In genomic region chr2:45649855-45650806, GRCh38 we compare ENCODE assay signal across 9 cellular contexts. TPM values are rescaled to one million over a fixed set of nuclear protein-coding genes. Genes with fewer than 3 reads are reported as not detected.
DNase-seq lines count a peak whose midpoint lies in the region; ATAC-seq, FAIRE-seq and TF ChIP-seq lines count a peak whose summit lies in the region.
"Had no signal": no experiment of that assay in that cellular context is flagged by ENCODE, and none has a peak within 500 bp of the region (broad histone marks: within the 10 kb centered on the region; RNA-seq: fewer than 3 reads in every experiment).

No MANE protein-coding gene starts in this region.

- peaks cover 36% of the 10 kb centered on the region for H3K4me1 Mint-ChIP-seq in CD8-positive, alpha-beta T cell (ENCODE audit: low read depth)
- H3K4me1 Mint-ChIP-seq in T-helper 1 cell treated with Interleukin-12 subunit alpha and Interleukin-12 subunit beta and Interleukin-4 antibody, amounts not matched to agents 30 μg/mL and 1 μg/mL, for 36 hours (ENCODE audit: low read depth) = peaks cover 27% of the 10 kb centered on the region
- H3K4me1 Mint-ChIP-seq in astrocyte (ENCODE audit: low read depth, unreplicated experiment) = peaks cover 19% of the 10 kb centered on the region

- DNase-seq in CD8-positive, alpha-beta T cell = peak; percentile 20 to 77 (median 58)
- DNase-seq in HPDE6-E6E7 (ENCODE audit: extremely low spot score) (peak; percentile 44), astrocyte (ENCODE audit: low read depth) (peak; percentile 38), hippocampal formation (lab: John Stamatoyannopoulos, UW) (peak; percentile 58 to 71), retinal pigment epithelial cell (ENCODE audit: low read depth) (no peak), RCC 7860 (ENCODE audit: low spot score) (no peak)

- H3K9me3 ChIP-seq in CD8-positive, alpha-beta T cell (ENCODE audit: low read length) = no peaks in the 10 kb centered on the region
- H3K9me3 ChIP-seq in astrocyte (ENCODE audit: insufficient read depth, low read depth, low read length) = no peaks in the 10 kb centered on the region

- no peaks in the 10 kb centered on the region for H3K9me3 Mint-ChIP-seq in CD8-positive, alpha-beta T cell
- no peaks in the 10 kb centered on the region for H3K9me3 Mint-ChIP-seq in T-helper 1 cell treated with Interleukin-12 subunit alpha and Interleukin-12 subunit beta and Interleukin-4 antibody, amounts not matched to agents 30 μg/mL and 1 μg/mL, for 36 hours
- H3K9me3 Mint-ChIP-seq in astrocyte (ENCODE audit: unreplicated experiment) = no peaks in the 10 kb centered on the region

- no peaks in the 10 kb centered on the region for H3K27me3 Mint-ChIP-seq in CD8-positive, alpha-beta T cell (ENCODE audit: low read depth)
- H3K27me3 Mint-ChIP-seq in T-helper 1 cell treated with Interleukin-12 subunit alpha and Interleukin-12 subunit beta and Interleukin-4 antibody, amounts not matched to agents 30 μg/mL and 1 μg/mL, for 36 hours (ENCODE audit: low read depth) = peaks cover 41% of the 10 kb centered on the region
- peaks cover 20% of the 10 kb centered on the region for H3K27me3 Mint-ChIP-seq in astrocyte (ENCODE audit: low read depth, unreplicated experiment)

- peaks cover 33% of the 10 kb centered on the region for H4K20me1 ChIP-seq in astrocyte (ENCODE audit: insufficient read depth, low read length)

- peak overlapping the region; percentile 82 for H3K9ac ChIP-seq in astrocyte (ENCODE audit: low read length)

- FAIRE-seq in astrocyte (lab: Jason Lieb, UNC) (no peak), RCC 7860 (lab: Jason Lieb, UNC) (no peak)
- FAIRE-seq: colon had no signal

- H3K4me1 ChIP-seq in CD8-positive, alpha-beta T cell (ENCODE audit: insufficient read depth, low read length) = peaks cover 15% of the 10 kb centered on the region
- peaks cover 20% of the 10 kb centered on the region for H3K4me1 ChIP-seq in astrocyte (ENCODE audit: insufficient read depth, low read length)

- no peak for TF ChIP-seq CTCF in CD8-positive, alpha-beta T cell (IDR thresholded peaks at IDR 0.05)
- TF ChIP-seq CTCF in astrocyte (IDR thresholded peaks at IDR 0.05; ENCODE audit: insufficient read depth, low read depth, low read length) (no peak), retinal pigment epithelial cell (conservative IDR thresholded peaks at IDR 0.05; ENCODE audit: low read depth, low read length) (no peak)

- peak overlapping the region; percentile 90 for H2AFZ ChIP-seq in astrocyte (ENCODE audit: low read depth, low read length)

- POLR2A ChIA-PET in CD8-positive, alpha-beta T cell (lab: Charles Lee) = interaction anchor here (0.7 to 1.6 kb wide), 5 partner anchors 38 to 130 kb away, joined by 3 to 8 read pairs (median 3); no protein-coding TSS in a partner anchor

- no peaks in the 10 kb centered on the region for H3K36me3 ChIP-seq in CD8-positive, alpha-beta T cell (ENCODE audit: insufficient read depth, low read length)
- H3K36me3 ChIP-seq in astrocyte (ENCODE audit: insufficient read depth, low read length) = no peaks in the 10 kb centered on the region

- peak overlapping the region; percentile 96 for H3K4me3 Mint-ChIP-seq in CD8-positive, alpha-beta T cell
- H3K4me3 Mint-ChIP-seq in T-helper 1 cell treated with Interleukin-12 subunit alpha and Interleukin-12 subunit beta and Interleukin-4 antibody, amounts not matched to agents 30 μg/mL and 1 μg/mL, for 36 hours = peak overlapping the region; percentile 99
- H3K4me3 Mint-ChIP-seq in astrocyte (ENCODE audit: unreplicated experiment) = peak overlapping the region; percentile 88

- peaks cover 9% of the 10 kb centered on the region for H3K36me3 Mint-ChIP-seq in CD8-positive, alpha-beta T cell
- H3K36me3 Mint-ChIP-seq in T-helper 1 cell treated with Interleukin-12 subunit alpha and Interleukin-12 subunit beta and Interleukin-4 antibody, amounts not matched to agents 30 μg/mL and 1 μg/mL, for 36 hours (ENCODE audit: low read depth) = peaks cover 8% of the 10 kb centered on the region
- no peaks in the 10 kb centered on the region for H3K36me3 Mint-ChIP-seq in astrocyte (ENCODE audit: low read depth, unreplicated experiment)

- H3K27me3 ChIP-seq in CD8-positive, alpha-beta T cell (ENCODE audit: insufficient read depth, low read length) = no peaks in the 10 kb centered on the region
- no peaks in the 10 kb centered on the region for H3K27me3 ChIP-seq in astrocyte (ENCODE audit: insufficient read depth, low read length)

- intact Hi-C loops in CD8-positive, alpha-beta T cell (cut with DNase I, micrococcal nuclease) = loop anchor here (2.0 to 10.0 kb wide), 8 partner anchors 39 to 1655 kb away; partner anchors contain the start of genes CAMKMT (in 1 of the 2), EPAS1 (in 1 of the 2), LRPPRC (in 1 of the 2) and MCFD2 (in 1 of the 2)

- peak overlapping the region; percentile 88 for H3K27ac Mint-ChIP-seq in CD8-positive, alpha-beta T cell
- peak overlapping the region; percentile 82 for H3K27ac Mint-ChIP-seq in T-helper 1 cell treated with Interleukin-12 subunit alpha and Interleukin-12 subunit beta and Interleukin-4 antibody, amounts not matched to agents 30 μg/mL and 1 μg/mL, for 36 hours
- no peak overlapping the region for H3K27ac Mint-ChIP-seq in astrocyte (ENCODE audit: unreplicated experiment)

- H3K79me2 ChIP-seq in astrocyte (ENCODE audit: insufficient read depth, low read length) = peaks cover 24% of the 10 kb centered on the region

- peak; percentile 11 for ATAC-seq in CD8-positive, alpha-beta T cell
- peak; percentile 18 for ATAC-seq in GM19452 (IDR thresholded peaks at IDR 0.05; ENCODE audit: unreplicated experiment)

- H3K4me2 ChIP-seq in astrocyte (ENCODE audit: low read length) = peak overlapping the region; percentile 95

- H3K4me3 ChIP-seq in CD8-positive, alpha-beta T cell (ENCODE audit: low read depth, low read length) = peak overlapping the region; percentile 83
- peak overlapping the region; percentile 92 for H3K4me3 ChIP-seq in astrocyte (ENCODE audit: insufficient read depth, low read depth, low read length)
- H3K4me3 ChIP-seq in retinal pigment epithelial cell (ENCODE audit: low read length) = peak overlapping the region; percentile 78

- CTCF ChIA-PET in CD8-positive, alpha-beta T cell (lab: Charles Lee) = interaction anchor here (0.8 to 2.3 kb wide), 4 partner anchors 9 to 131 kb away, joined by 4 to 14 read pairs (median 6); no protein-coding TSS in a partner anchor

- H3K27ac ChIP-seq in CD8-positive, alpha-beta T cell (ENCODE audit: low read depth, low read length) = peak overlapping the region; percentile 74
- H3K27ac ChIP-seq in astrocyte (ENCODE audit: low read depth, low read length) = peak overlapping the region; percentile 71

RNA-seq across cellular contexts. Expression of gene PRKCE, which starts 1.3 kb away (rescaled TPM):
- total RNA-seq in CD8-positive, alpha-beta T cell = 10 to 100 TPM; 21.0 to 26.7 TPM
- 11.2 and 12.8 TPM in 2 replicates for total RNA-seq in astrocyte

RNA-seq across cellular contexts. Expression of gene SRBD1, which starts 39.1 kb away (rescaled TPM):
- total RNA-seq in CD8-positive, alpha-beta T cell = 10 to 100 TPM; 11.1 to 11.6 TPM
- 9.3 and 9.5 TPM in 2 replicates for total RNA-seq in astrocyte

Comparison
In these comparisons a context has a peak if more than half of its experiments do, and no peak if none do; other contexts are left out.
1. DNase-seq: peak in CD8-positive, alpha-beta T cell (7 of 7), HPDE6-E6E7 (single experiment), astrocyte (single experiment) and hippocampal formation (2 of 2); none in retinal pigment epithelial cell (single experiment) and RCC 7860 (single experiment).
2. Peak in every context shown above with its lines, with median percentiles within 50 percentile points of each other: H3K4me3 ChIP-seq and H3K4me3 Mint-ChIP-seq.